Comparison of ENCODE assay signal across 14 cellular contexts in the genomic region with DNA sequence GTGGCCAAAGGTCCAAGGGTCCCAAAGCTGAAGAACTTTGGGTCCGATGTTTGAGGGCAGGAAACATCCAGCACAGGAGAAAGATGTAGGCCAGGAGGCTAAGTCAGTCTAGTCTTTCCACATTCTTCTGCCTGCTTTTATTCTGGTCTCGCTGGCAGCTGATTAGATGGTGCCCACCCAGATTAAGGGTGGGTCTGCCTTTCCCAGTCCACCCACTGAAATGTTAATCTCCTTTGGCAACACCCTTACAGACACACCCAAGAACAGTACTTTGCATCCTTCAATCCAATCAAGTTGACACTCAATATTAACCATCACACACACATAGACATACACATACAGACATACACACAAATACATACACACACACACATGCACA. TPM values are rescaled to one million over a fixed set of nuclear protein-coding genes. Genes with fewer than 3 reads are reported as not detected.
DNase-seq lines count a peak whose midpoint lies in the region; ATAC-seq, FAIRE-seq and TF ChIP-seq lines count a peak whose summit lies in the region.
"Not testable (repeated sequence)": the region's sequence is repeated elsewhere in the genome, so short reads cannot be mapped to it uniquely, and the experiment has no call there.
"Had no signal": no experiment of that assay in that cellular context is flagged by ENCODE, and none has a peak within 500 bp of the region (broad histone marks: within the 10 kb centered on the region; RNA-seq: fewer than 3 reads in every experiment).

No MANE protein-coding gene starts in this region.

- not testable (repeated sequence) for H3K27me3 ChIP-seq in endodermal cell (ENCODE audit: control insufficient read depth, insufficient read depth, low read length, poor library complexity, severe bottlenecking); HepG2 (ENCODE audit: control insufficient read depth in 1 of 2, insufficient read depth in 2 of 2, low read length in 2 of 2)

- not testable (repeated sequence) for FAIRE-seq in HepG2 (lab: Jason Lieb, UNC)

- BruUV-seq in HepG2 (replicated peaks; lab: Mats Ljungman, UMichigan) = not testable (repeated sequence)

- intact Hi-C loops in HepG2 (cut with micrococcal nuclease; ENCODE audit: unreplicated experiment) = not testable (repeated sequence)

- not testable (repeated sequence) for H3K36me3 Mint-ChIP-seq in chondrocyte (ENCODE audit: low read depth); endodermal cell (ENCODE audit: low read depth); nephron (ENCODE audit: low read depth); progenitor cell of endocrine pancreas (ENCODE audit: insufficient read depth)

- not testable (repeated sequence) for H3K4me3 Mint-ChIP-seq in chondrocyte (ENCODE audit: unreplicated experiment); endodermal cell; nephron; progenitor cell of endocrine pancreas (ENCODE audit: low read depth)

- TF ChIP-seq RAD21 in HepG2 (CRISPR knock-in tag; IDR thresholded peaks at IDR 0.05) = not testable (repeated sequence)

- H3K27ac Mint-ChIP-seq in chondrocyte (ENCODE audit: unreplicated experiment) = peak overlapping the region; percentile 39
- not testable (repeated sequence) for H3K27ac Mint-ChIP-seq in endodermal cell
- H3K27ac Mint-ChIP-seq in nephron = peak overlapping the region; percentile 47 to 88 (median 67)
- peak overlapping the region; percentile 95 for H3K27ac Mint-ChIP-seq in progenitor cell of endocrine pancreas

- not testable (repeated sequence) for H3K36me3 ChIP-seq in HEK293 (ENCODE audit: control insufficient read depth in 2 of 2, insufficient read depth in 1 of 2, low read length in 2 of 2); endodermal cell (ENCODE audit: control insufficient read depth, insufficient read depth, low read length); HepG2 (replicated peaks in 1 of 2; ENCODE audit: control insufficient read depth in 1 of 2, insufficient read depth in 2 of 2, low read length in 2 of 2)

- H3K9me3 ChIP-seq in HEK293 (ENCODE audit: control insufficient read depth, insufficient read depth, low read depth, low read length); endodermal cell (ENCODE audit: control insufficient read depth, low read length); HepG2 (ENCODE audit: low read length): not testable (repeated sequence)

- not testable (repeated sequence) for TF ChIP-seq POLR2A in HepG2 (IDR thresholded peaks at IDR 0.05; ENCODE audit: insufficient read depth in 1 of 2, low read depth in 2 of 2, low read length in 2 of 2)

- not testable (repeated sequence) for DNase-seq in chondrocyte (ENCODE audit: low spot score); HepG2 (ENCODE audit: low spot score); progenitor cell of endocrine pancreas (ENCODE audit: low spot score, unreplicated experiment)
- DNase-seq in endodermal cell = peak; percentile 17

- H2AFZ ChIP-seq in HepG2 (ENCODE audit: low read length) = peak overlapping the region; percentile 21

- in situ Hi-C loops in HepG2 (cut with HindIII; ENCODE audit: extremely low pct_ligation_motif_present, low pct_unique_long_range_greater_than_20kb) = not testable (repeated sequence)

- H3K27me3 Mint-ChIP-seq in chondrocyte (ENCODE audit: low read depth); endodermal cell (ENCODE audit: insufficient read depth); nephron (ENCODE audit: low read depth); progenitor cell of endocrine pancreas: not testable (repeated sequence)

- CTCF ChIA-PET in HEK293 (lab: Yijun Ruan, JAX) = interaction anchor here (0.9 to 2.4 kb wide), 2 partner anchors 9 to 21 kb away, joined by 3 to 8 read pairs; no protein-coding TSS in a partner anchor
- CTCF ChIA-PET in HepG2 (lab: Yijun Ruan, JAX; ENCODE audit: low intra/inter-chr PET ratio, low total read pairs) = not testable (repeated sequence)

- H3K9me3 Mint-ChIP-seq in chondrocyte (ENCODE audit: low read depth); endodermal cell; nephron; progenitor cell of endocrine pancreas (ENCODE audit: low read depth): not testable (repeated sequence)

- H3K4me1 ChIP-seq in HEK293 (ENCODE audit: control insufficient read depth, insufficient read depth, low read length) = not testable (repeated sequence)
- H3K4me1 ChIP-seq in endodermal cell (ENCODE audit: control insufficient read depth, insufficient read depth, low read length) (peaks cover 18% of the 10 kb centered on the region), HepG2 (ENCODE audit: insufficient read depth, low read length) (peaks cover 98% of the 10 kb centered on the region)

- H3K4me1 Mint-ChIP-seq in chondrocyte (ENCODE audit: low read depth) (peaks cover 24% of the 10 kb centered on the region), endodermal cell (peaks cover 47% of the 10 kb centered on the region), nephron (peaks cover 14% of the 10 kb centered on the region), progenitor cell of endocrine pancreas (ENCODE audit: low read depth) (peaks cover 26% of the 10 kb centered on the region)

- not testable (repeated sequence) for TF ChIP-seq EP300 in HepG2 (IDR thresholded peaks at IDR 0.05; ENCODE audit: low read depth in 2 of 2, low read length in 2 of 2); HepG2 (CRISPR knock-in tag; IDR thresholded peaks at IDR 0.05; ENCODE audit: borderline replicate concordance)

- POLR2A ChIA-PET in HEK293 (lab: Yijun Ruan, JAX) = not testable (repeated sequence)
- POLR2A ChIA-PET in HepG2 (lab: Yijun Ruan, JAX) = interaction anchor here (1.1 to 9.9 kb wide), 7 partner anchors 10 to 310 kb away, joined by 4 to 543 read pairs (median 15); partner anchors contain the start of genes CST3 and NXT1

- not testable (repeated sequence) for H3K4me3 ChIP-seq in HEK293 (ENCODE audit: low read depth, low read length); endodermal cell (ENCODE audit: low read length)
- peak overlapping the region; percentile 44 to 65 (median 48); a peak in 4 of 6 replicates for H3K4me3 ChIP-seq in HepG2 (replicated peaks in 1 of 3; ENCODE audit: insufficient read depth in 1 of 3, low read depth in 2 of 3, low read length in 3 of 3)

- ATAC-seq in HepG2 = not testable (repeated sequence)

- TF ChIP-seq CTCF in HEK293 (tag by site-specific recombination; IDR thresholded peaks at IDR 0.05); chondrocyte (IDR thresholded peaks at IDR 0.05); endodermal cell (conservative IDR thresholded peaks at IDR 0.05); HepG2 (CRISPR knock-in tag; IDR thresholded peaks at IDR 0.05); nephron (IDR thresholded peaks at IDR 0.05; ENCODE audit: unreplicated experiment in 3 of 3); progenitor cell of endocrine pancreas (IDR thresholded peaks at IDR 0.05; ENCODE audit: unreplicated experiment): not testable (repeated sequence)

- not testable (repeated sequence) for H3K79me2 ChIP-seq in HepG2 (ENCODE audit: insufficient read depth, low read length)

- H4K20me1 ChIP-seq in HepG2 (ENCODE audit: insufficient read depth, low read length) = not testable (repeated sequence)

- H3K4me2 ChIP-seq in HepG2 (ENCODE audit: low read depth, low read length) = peak overlapping the region; percentile 93

- WGBS in endodermal cell (ENCODE audit: insufficient coverage in 1 of 2, insufficient read length in 1 of 2), 2 experiments = 87 to 92% methylated on average over 2 of the region's 2 CpGs
- WGBS in HepG2 (ENCODE audit: low lambda C conversion rate) = 47% methylated on average over 2 of the region's 2 CpGs

- not testable (repeated sequence) for H3K27ac ChIP-seq in HEK293 (ENCODE audit: extremely low read depth, low read depth, low read length); endodermal cell (ENCODE audit: low read depth, low read length)
- H3K27ac ChIP-seq in HepG2 (ENCODE audit: extremely low read length, insufficient read depth, low read length) = peak overlapping the region; percentile 93

- H3K9ac ChIP-seq in endodermal cell (ENCODE audit: extremely low read depth, low read length, poor library complexity, severe bottlenecking) = not testable (repeated sequence)
- H3K9ac ChIP-seq in HepG2 (ENCODE audit: insufficient read depth, low read depth, low read length) = peak overlapping the region; percentile 72

RNA-seq across cellular contexts. Expression of gene CST3, which starts 21.8 kb away (rescaled TPM):
- total RNA-seq in chondrocyte = 452 to 487 TPM (median 481 TPM) in 3 replicates
- 100 to 1,000 TPM; 131 to 177 TPM for total RNA-seq in endodermal cell
- polyA plus RNA-seq in endodermal cell (2013, experiment 1 of 2) = 161 TPM
- 145 TPM for polyA plus RNA-seq in endodermal cell (2013, experiment 2 of 2)
- 300 and 690 TPM in 2 replicates for total RNA-seq in HepG2 (2016; rRNA removed; fragmentation: Illumina TruSeq; extraction: Trizol)
- 306 and 400 TPM in 2 replicates for total RNA-seq in HepG2 (2016; cell fraction: cytosol; rRNA removed; fragmentation: Illumina TruSeq; extraction: Trizol; ENCODE audit: low read depth)
- 277 and 657 TPM in 2 replicates for total RNA-seq in HepG2 (2016; cell fraction: insoluble cytoplasmic fraction; rRNA removed; fragmentation: Illumina TruSeq; extraction: Trizol)
- 267 and 341 TPM in 2 replicates for total RNA-seq in HepG2 (2016; cell fraction: membrane; rRNA removed; fragmentation: Illumina TruSeq; extraction: Trizol)
- 478 and 575 TPM in 2 replicates for total RNA-seq in HepG2 (2016; cell fraction: nucleus; rRNA removed; fragmentation: Illumina TruSeq; extraction: Trizol)
- 1,005 and 1,077 TPM in 2 replicates for polyA plus RNA-seq in HepG2 (2011; rRNA removed)
- 827 and 1,616 TPM in 2 replicates for polyA plus RNA-seq in HepG2 (2011; cell fraction: cytosol; rRNA removed)
- 530 and 563 TPM in 2 replicates for polyA plus RNA-seq in HepG2 (2011; cell fraction: nucleus; rRNA removed)
- polyA plus RNA-seq in HepG2 (2012) = 560 and 584 TPM in 2 replicates
- 569 and 650 TPM in 2 replicates for polyA plus RNA-seq in HepG2 (2016; cell fraction: cytosol; fragmentation: Illumina TruSeq; extraction: Trizol; ENCODE audit: low read depth)
- 435 and 510 TPM in 2 replicates for polyA plus RNA-seq in HepG2 (2016; cell fraction: insoluble cytoplasmic fraction; fragmentation: Illumina TruSeq; extraction: Trizol; ENCODE audit: low read depth)
- polyA plus RNA-seq in HepG2 (2016; cell fraction: membrane; fragmentation: Illumina TruSeq; extraction: Trizol; ENCODE audit: low read depth) = 388 and 429 TPM in 2 replicates
- 1,429 and 1,592 TPM in 2 replicates for polyA plus RNA-seq in HepG2 (2016; cell fraction: nucleus; fragmentation: Illumina TruSeq; extraction: Trizol; ENCODE audit: insufficient read depth, low read depth)
- 60.4 and 1,528 TPM in 2 replicates for polyA minus RNA-seq in HepG2 (2011; rRNA and poly(A)+ RNA removed; ENCODE audit: low replicate concordance)
- 688 and 730 TPM in 2 replicates for polyA minus RNA-seq in HepG2 (2011; cell fraction: cytosol; rRNA and poly(A)+ RNA removed)
- polyA minus RNA-seq in HepG2 (2011; cell fraction: nucleus; rRNA and poly(A)+ RNA removed) = 130 and 153 TPM in 2 replicates
- 247 and 257 TPM in 2 replicates for total RNA-seq in progenitor cell of endocrine pancreas

RNA-seq across cellular contexts. Expression of gene CST4, which starts 29.2 kb away (rescaled TPM):
- total RNA-seq in chondrocyte (not detected in 3 replicates), endodermal cell (1 to 10 TPM; 2.0 to 2.3 TPM), HepG2 (2016; rRNA removed; fragmentation: Illumina TruSeq; extraction: Trizol) (not detected in 2 replicates), progenitor cell of endocrine pancreas (not detected in 2 replicates)
- polyA plus RNA-seq in endodermal cell (2013, experiment 1 of 2) = 0.68 TPM
- 0.54 TPM for polyA plus RNA-seq in endodermal cell (2013, experiment 2 of 2)
- not detected in 2 replicates for total RNA-seq in HepG2 (2016; cell fraction: cytosol; rRNA removed; fragmentation: Illumina TruSeq; extraction: Trizol; ENCODE audit: low read depth)
- total RNA-seq in HepG2 (2016; cell fraction: insoluble cytoplasmic fraction; rRNA removed; fragmentation: Illumina TruSeq; extraction: Trizol) = not detected in 2 replicates
- total RNA-seq in HepG2 (2016; cell fraction: membrane; rRNA removed; fragmentation: Illumina TruSeq; extraction: Trizol) = not detected in 2 replicates
- not detected in 2 replicates for total RNA-seq in HepG2 (2016; cell fraction: nucleus; rRNA removed; fragmentation: Illumina TruSeq; extraction: Trizol)
- polyA plus RNA-seq in HepG2 (2011; rRNA removed) = 0.16 TPM in 1 of 2 replicates, not detected in the other
- not detected in 2 replicates for polyA plus RNA-seq in HepG2 (2011; cell fraction: cytosol; rRNA removed)
- not detected in 2 replicates for polyA plus RNA-seq in HepG2 (2011; cell fraction: nucleus; rRNA removed)
- not detected in 2 replicates for polyA plus RNA-seq in HepG2 (2012)
- polyA plus RNA-seq in HepG2 (2016; cell fraction: cytosol; fragmentation: Illumina TruSeq; extraction: Trizol; ENCODE audit: low read depth) = not detected in 2 replicates
- polyA plus RNA-seq in HepG2 (2016; cell fraction: insoluble cytoplasmic fraction; fragmentation: Illumina TruSeq; extraction: Trizol; ENCODE audit: low read depth) = not detected in 2 replicates
- polyA plus RNA-seq in HepG2 (2016; cell fraction: membrane; fragmentation: Illumina TruSeq; extraction: Trizol; ENCODE audit: low read depth) = not detected in 2 replicates
- polyA plus RNA-seq in HepG2 (2016; cell fraction: nucleus; fragmentation: Illumina TruSeq; extraction: Trizol; ENCODE audit: insufficient read depth, low read depth) = not detected in 2 replicates
- polyA minus RNA-seq in HepG2 (2011; rRNA and poly(A)+ RNA removed; ENCODE audit: low replicate concordance) = not detected in 2 replicates
- polyA minus RNA-seq in HepG2 (2011; cell fraction: cytosol; rRNA and poly(A)+ RNA removed) = not detected in 2 replicates
- not detected in 2 replicates for polyA minus RNA-seq in HepG2 (2011; cell fraction: nucleus; rRNA and poly(A)+ RNA removed)
- total RNA-seq: Calu3; CD4-positive, alpha-beta T cell; CD8-positive, alpha-beta memory T cell; Daoy; G401; GM23338 had no signal
- polyA plus RNA-seq: A549; CD14-positive monocyte; CD8-positive, alpha-beta memory T cell; GM23338 had no signal

RNA-seq across cellular contexts. Expression of gene CST9, which starts 53.9 kb away (rescaled TPM):
- not detected in 3 replicates for total RNA-seq in chondrocyte
- total RNA-seq in endodermal cell = not detected
- polyA plus RNA-seq in endodermal cell (2013, experiment 1 of 2) = not detected
- not detected for polyA plus RNA-seq in endodermal cell (2013, experiment 2 of 2)
- total RNA-seq in HepG2 (2016; rRNA removed; fragmentation: Illumina TruSeq; extraction: Trizol) = 0.07 TPM in 1 of 2 replicates, not detected in the other
- total RNA-seq in HepG2 (2016; cell fraction: cytosol; rRNA removed; fragmentation: Illumina TruSeq; extraction: Trizol; ENCODE audit: low read depth) = not detected in 2 replicates
- not detected in 2 replicates for total RNA-seq in HepG2 (2016; cell fraction: insoluble cytoplasmic fraction; rRNA removed; fragmentation: Illumina TruSeq; extraction: Trizol)
- not detected in 2 replicates for total RNA-seq in HepG2 (2016; cell fraction: membrane; rRNA removed; fragmentation: Illumina TruSeq; extraction: Trizol)
- total RNA-seq in HepG2 (2016; cell fraction: nucleus; rRNA removed; fragmentation: Illumina TruSeq; extraction: Trizol) = not detected in 2 replicates
- polyA plus RNA-seq in HepG2 (2011; rRNA removed) = not detected in 2 replicates
- polyA plus RNA-seq in HepG2 (2011; cell fraction: cytosol; rRNA removed) = not detected in 2 replicates
- polyA plus RNA-seq in HepG2 (2011; cell fraction: nucleus; rRNA removed) = not detected in 2 replicates
- polyA plus RNA-seq in HepG2 (2012) = not detected in 2 replicates
- not detected in 2 replicates for polyA plus RNA-seq in HepG2 (2016; cell fraction: cytosol; fragmentation: Illumina TruSeq; extraction: Trizol; ENCODE audit: low read depth)
- not detected in 2 replicates for polyA plus RNA-seq in HepG2 (2016; cell fraction: insoluble cytoplasmic fraction; fragmentation: Illumina TruSeq; extraction: Trizol; ENCODE audit: low read depth)
- not detected in 2 replicates for polyA plus RNA-seq in HepG2 (2016; cell fraction: membrane; fragmentation: Illumina TruSeq; extraction: Trizol; ENCODE audit: low read depth)
- not detected in 2 replicates for polyA plus RNA-seq in HepG2 (2016; cell fraction: nucleus; fragmentation: Illumina TruSeq; extraction: Trizol; ENCODE audit: insufficient read depth, low read depth)
- polyA minus RNA-seq in HepG2 (2011; rRNA and poly(A)+ RNA removed; ENCODE audit: low replicate concordance) = not detected in 2 replicates
- not detected in 2 replicates for polyA minus RNA-seq in HepG2 (2011; cell fraction: cytosol; rRNA and poly(A)+ RNA removed)
- polyA minus RNA-seq in HepG2 (2011; cell fraction: nucleus; rRNA and poly(A)+ RNA removed) = 0.25 TPM in 1 of 2 replicates, not detected in the other
- total RNA-seq in progenitor cell of endocrine pancreas = not detected in 2 replicates
- total RNA-seq: Calu3; CD4-positive, alpha-beta T cell; CD8-positive, alpha-beta memory T cell; Daoy; G401; GM23338 had no signal
- polyA plus RNA-seq: A549; CD8-positive, alpha-beta memory T cell; GM23338 had no signal
